31 cellular contexts compared by ENCODE assay signal in the genomic region with DNA sequence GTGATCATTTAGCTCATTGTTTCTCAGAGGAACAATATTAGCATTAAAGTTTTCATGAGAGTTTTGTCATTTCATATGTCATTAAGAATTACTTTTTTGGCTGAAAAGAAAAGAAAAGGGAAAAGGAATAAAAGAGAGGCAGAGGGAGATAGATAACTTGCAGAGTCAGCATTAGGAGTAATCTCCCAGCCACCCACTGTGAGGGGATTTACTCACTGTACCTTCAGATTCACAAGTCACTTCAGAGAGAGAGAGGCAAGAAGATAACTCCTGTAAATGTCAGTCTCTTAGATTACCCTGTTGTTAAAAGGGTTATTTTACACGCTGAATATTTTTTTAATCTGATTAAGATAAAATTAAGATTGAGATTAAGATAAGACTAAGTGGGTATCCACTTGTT.
"Had no signal": no experiment of that assay in that cellular context is flagged by ENCODE, and none has a peak within 500 bp of the region (broad histone marks: within the 10 kb centered on the region; RNA-seq: fewer than 3 reads in every experiment).

No MANE protein-coding gene starts in this region.

- H2AFZ ChIP-seq: hepatocyte had no signal

- H3K27me3 ChIP-seq: colonic mucosa, foreskin keratinocyte, gastroesophageal sphincter, heart left ventricle, hepatocyte, left lung, ovary, stomach, thyroid gland, vagina had no signal

- H3K36me3 Mint-ChIP-seq: naive thymus-derived CD8-positive, alpha-beta T cell; stimulated activated effector memory CD8-positive, alpha-beta T cell treated with anti-CD3 and anti-CD28 coated beads, Interleukin-12 subunit alpha, Interleukin-12 subunit beta, amount 100 ng/mL, for 72 hours had no signal

- H3K4me2 ChIP-seq: hepatocyte, smooth muscle cell had no signal

- H3K27me3 Mint-ChIP-seq: dendritic cell treated with granulocyte-macrophage colony-stimulating factor and Interleukin-4, amounts not matched to agents 40 ng/mL and 50 ng/mL, for 4 days had no signal

- ATAC-seq: foreskin keratinocyte; gastroesophageal sphincter; heart left ventricle; left cardiac atrium; left lung; naive thymus-derived CD8-positive, alpha-beta T cell; psoas muscle; sciatic nerve; stimulated activated effector memory CD8-positive, alpha-beta T cell treated with anti-CD3 and anti-CD28 coated beads, Interleukin-12 subunit alpha, Interleukin-12 subunit beta, amount 100 ng/mL, for 72 hours had no signal

- H3K9me3 Mint-ChIP-seq: dendritic cell treated with granulocyte-macrophage colony-stimulating factor and Interleukin-4, amounts not matched to agents 40 ng/mL and 50 ng/mL, for 4 days; naive thymus-derived CD8-positive, alpha-beta T cell; nephron progenitor cell; stimulated activated effector memory CD8-positive, alpha-beta T cell treated with anti-CD3 and anti-CD28 coated beads, Interleukin-12 subunit alpha, Interleukin-12 subunit beta, amount 100 ng/mL, for 72 hours had no signal

- H3K27ac ChIP-seq: colonic mucosa, esophagus muscularis mucosa, foreskin keratinocyte, gastroesophageal sphincter, heart left ventricle, hepatocyte, left lung, ovary, psoas muscle, stomach, thyroid gland, vagina had no signal

- FAIRE-seq: endothelial cell of umbilical vein, islet of Langerhans had no signal

- H3K27ac Mint-ChIP-seq: dendritic cell treated with granulocyte-macrophage colony-stimulating factor and Interleukin-4, amounts not matched to agents 40 ng/mL and 50 ng/mL, for 4 days; naive thymus-derived CD8-positive, alpha-beta T cell; nephron progenitor cell; stimulated activated effector memory CD8-positive, alpha-beta T cell treated with anti-CD3 and anti-CD28 coated beads, Interleukin-12 subunit alpha, Interleukin-12 subunit beta, amount 100 ng/mL, for 72 hours had no signal

- H3K4me1 ChIP-seq: colonic mucosa, esophagus muscularis mucosa, foreskin keratinocyte, gastroesophageal sphincter, heart left ventricle, left lung, psoas muscle, stomach, thyroid gland, vagina had no signal

- H3K36me3 ChIP-seq: colonic mucosa, esophagus muscularis mucosa, gastroesophageal sphincter, heart left ventricle, left lung, ovary, stomach, thyroid gland, vagina had no signal

- H3K79me2 ChIP-seq: hepatocyte had no signal

- H3K4me3 Mint-ChIP-seq: dendritic cell treated with granulocyte-macrophage colony-stimulating factor and Interleukin-4, amounts not matched to agents 40 ng/mL and 50 ng/mL, for 4 days; naive thymus-derived CD8-positive, alpha-beta T cell; nephron progenitor cell; stimulated activated effector memory CD8-positive, alpha-beta T cell treated with anti-CD3 and anti-CD28 coated beads, Interleukin-12 subunit alpha, Interleukin-12 subunit beta, amount 100 ng/mL, for 72 hours had no signal

- H3K9me3 ChIP-seq: colonic mucosa, esophagus muscularis mucosa, heart left ventricle, left lung, ovary, psoas muscle, stomach, thyroid gland, vagina had no signal

- H3K4me3 ChIP-seq: colonic mucosa, esophagus muscularis mucosa, gastroesophageal sphincter, heart left ventricle, hepatocyte, left lung, ovary, psoas muscle, smooth muscle cell, stomach, thyroid gland, vagina had no signal

- H3K4me1 Mint-ChIP-seq: naive thymus-derived CD8-positive, alpha-beta T cell; nephron progenitor cell; stimulated activated effector memory CD8-positive, alpha-beta T cell treated with anti-CD3 and anti-CD28 coated beads, Interleukin-12 subunit alpha, Interleukin-12 subunit beta, amount 100 ng/mL, for 72 hours had no signal

- DNase-seq: colonic mucosa; effector CD8-positive, alpha-beta T cell; foreskin keratinocyte; heart left ventricle; left cardiac atrium; left lung; mesenchymal stem cell; naive thymus-derived CD8-positive, alpha-beta T cell; nephron progenitor cell; occipital lobe; ovary; posterior cingulate gyrus; psoas muscle; retina; stimulated activated CD4-positive, alpha-beta T cell treated with anti-CD3 and anti-CD28 coated beads, Interleukin-12 subunit alpha, Interleukin-12 subunit beta, amount 100 ng/mL, for 4 hours; stimulated activated CD4-positive, alpha-beta T cell treated with anti-CD3 and anti-CD28 coated beads, Interleukin-1b, Interleukin-23, amount 100 ng/mL, for 48 hours; stimulated activated CD4-positive, alpha-beta T cell treated with anti-CD3 and anti-CD28 coated beads, Interleukin-4, amount 100 ng/mL, for 24 hours; stimulated activated naive CD4-positive, alpha-beta T cell treated with Interleukin-2 at 50 U/mL for 16 hours; stomach; thyroid gland; trophoblast cell had no signal
